In genomic region chr20:44734938-44735337, GRCh38 we compare ENCODE assay signal across 12 cellular contexts. TPM values are rescaled to one million over a fixed set of nuclear protein-coding genes. Genes with fewer than 3 reads are reported as not detected.
DNase-seq lines count a peak whose midpoint lies in the region; FAIRE-seq and TF ChIP-seq lines count a peak whose summit lies in the region.
"Had no signal": no experiment of that assay in that cellular context is flagged by ENCODE, and none has a peak within 500 bp of the region (broad histone marks: within the 10 kb centered on the region; RNA-seq: fewer than 3 reads in every experiment).

No MANE protein-coding gene starts in this region.

- H3K79me2 ChIP-seq in mammary epithelial cell (ENCODE audit: insufficient read depth, low read length), result no peaks in the 10 kb centered on the region

- TF ChIP-seq CTCF in AG09309 (IDR thresholded peaks at IDR 0.05; ENCODE audit: control insufficient read depth, insufficient read depth, low read depth, low read length, missing control alignments) (peak; percentile 32), mammary epithelial cell (conservative IDR thresholded peaks at IDR 0.05 in 1 of 2, IDR thresholded peaks at IDR 0.05 in 1 of 2; ENCODE audit: extremely low read depth in 1 of 2, insufficient read depth in 1 of 2, low read depth in 1 of 2, low read length in 2 of 2) (peak in 1 of 2 donors; percentile 40), prostate gland (IDR thresholded peaks at IDR 0.05) (peak in 1 of 4 experiments; percentile 13)

- intact Hi-C loops in mammary epithelial cell (cut with micrococcal nuclease), result loop anchor here (5.0 to 10.0 kb wide), 4 partner anchors 123 to 520 kb away; partner anchors contain the start of gene OSER1
- intact Hi-C loops in prostate gland (cut with DNase I), result loop anchor here (10.0 kb wide), 1 partner anchor 530 kb away; no protein-coding TSS in a partner anchor

- DNase-seq in AG09309 (ENCODE audit: low read depth) (no peak), HTR-8/SVneo (ENCODE audit: insufficient read length, low spot score) (peak; percentile 92), mammary epithelial cell (peak; percentile 68), kidney tubule cell (ENCODE audit: low spot score) (peak; percentile 68), inferior parietal cortex (ENCODE audit: extremely low spot score) (no peak), caudate nucleus (lab: John Stamatoyannopoulos, UW) (no peak), prostate gland (ENCODE audit: low spot score) (no peak), GM19240 (ENCODE audit: insufficient read length, low spot score) (no peak)
- DNase-seq: activated B cell treated with CpG ODN at 0.5 μM for 24 hours; activated naive CD4-positive, alpha-beta T cell treated with anti-CD3 and anti-CD28 coated beads for 36 hours had no signal

- H3K27ac ChIP-seq in mammary epithelial cell (ENCODE audit: insufficient read depth, low read depth, low read length) (no peak overlapping the region), caudate nucleus (ENCODE audit: low read depth, low read length) (no peak overlapping the region), prostate gland (no peak overlapping the region)
- H3K27ac ChIP-seq: neutrophil had no signal

- no peaks in the 10 kb centered on the region for H3K27me3 ChIP-seq in mammary epithelial cell (ENCODE audit: insufficient read depth, low read length)
- H3K27me3 ChIP-seq in prostate gland (replicated peaks; ENCODE audit: insufficient read depth), result no peaks in the 10 kb centered on the region
- H3K27me3 ChIP-seq: neutrophil had no signal

- CTCF ChIA-PET in mammary epithelial cell (lab: Charles Lee; ENCODE audit: low non-redundant PET), result no interaction called here

- H4K20me1 ChIP-seq in mammary epithelial cell (ENCODE audit: insufficient read depth, low read length), result no peaks in the 10 kb centered on the region

- dilution Hi-C loops in mammary epithelial cell (cut with HindIII; ENCODE audit: low sequenced_read_pairs), result loop anchor here (5.0 kb wide), 2 partner anchors 43 to 127 kb away; no protein-coding TSS in a partner anchor

- no peak overlapping the region for H3K4me3 ChIP-seq in AG09309 (ENCODE audit: control insufficient read depth, low read depth, low read length)
- H3K4me3 ChIP-seq in mammary epithelial cell (replicated peaks in 1 of 3; ENCODE audit: insufficient read depth in 1 of 3, low read depth in 2 of 3, low read length in 3 of 3), result no peak overlapping the region
- H3K4me3 ChIP-seq in prostate gland, result no peak overlapping the region

- in situ Hi-C loops in mammary epithelial cell (cut with MboI; ENCODE audit: low sequenced_read_pairs in 2 of 2), result loop anchor here (5.0 kb wide), 2 partner anchors 48 to 53 kb away; no protein-coding TSS in a partner anchor

- H3K9me3 ChIP-seq in mammary epithelial cell (replicated peaks; ENCODE audit: insufficient read depth, low read length), result no peaks in the 10 kb centered on the region
- H3K9me3 ChIP-seq in prostate gland, result no peaks in the 10 kb centered on the region
- H3K9me3 ChIP-seq: neutrophil had no signal

- no peak overlapping the region for H2AFZ ChIP-seq in mammary epithelial cell (ENCODE audit: low read depth, low read length)

- H3K4me2 ChIP-seq in mammary epithelial cell (ENCODE audit: insufficient read depth, low read depth, low read length), result no peak overlapping the region

- WGBS in mammary epithelial cell (ENCODE audit: low coverage, missing lambda C conversion rate), result 18% methylated on average over 3 of the region's 3 CpGs
- WGBS in prostate gland, result 53% methylated on average over 3 of the region's 3 CpGs

- H3K4me1 ChIP-seq in mammary epithelial cell (ENCODE audit: insufficient read depth, low read length), result peaks cover 18% of the 10 kb centered on the region
- no peaks in the 10 kb centered on the region for H3K4me1 ChIP-seq in prostate gland (replicated peaks)

- no TSS peak for BruUV-seq in mammary epithelial cell (replicated peaks; lab: Mats Ljungman, UMichigan)

- no peak overlapping the region for H3K9ac ChIP-seq in mammary epithelial cell (ENCODE audit: insufficient read depth, low read length)

- no peak for TF ChIP-seq POLR2A in prostate gland (IDR thresholded peaks at IDR 0.05)

- peak; percentile 31 for FAIRE-seq in HTR-8/SVneo (lab: Jason Lieb, UNC)
- FAIRE-seq: D721Med had no signal

- H3K36me3 ChIP-seq in mammary epithelial cell (ENCODE audit: insufficient read depth, low read length) (no peaks in the 10 kb centered on the region), prostate gland (no peaks in the 10 kb centered on the region)
- H3K36me3 ChIP-seq: neutrophil had no signal

RNA-seq across cellular contexts. Expression of gene KCNK15, which starts 10.7 kb away (rescaled TPM):
- total RNA-seq in mammary epithelial cell, result 1 to 10 TPM in 1 of 2 donors, under 1 TPM in 1; 0.31 to 1.0 TPM
- 0.40 TPM for polyA plus RNA-seq in mammary epithelial cell
- polyA minus RNA-seq in mammary epithelial cell, result not detected
- 10 to 100 TPM in 1 of 2 donors, 1 to 10 TPM in 1; 1.5 to 16.1 TPM for total RNA-seq in prostate gland

RNA-seq across cellular contexts. Expression of gene CCN5, which starts 19.8 kb away (rescaled TPM):
- under 1 TPM in 1 of 2 donors, not detected in 1; 0.67 TPM for total RNA-seq in mammary epithelial cell
- not detected for polyA plus RNA-seq in mammary epithelial cell
- not detected for polyA minus RNA-seq in mammary epithelial cell
- total RNA-seq in prostate gland, result 10 to 100 TPM; 62.9 to 64.3 TPM
- total RNA-seq: activated B cell treated with CpG ODN at 0.5 μM for 24 hours; activated naive CD4-positive, alpha-beta T cell treated with anti-CD3 and anti-CD28 coated beads for 36 hours had no signal

Comparison
In these comparisons a context has a peak if more than half of its experiments do, and no peak if none do; other contexts are left out.
1. DNase-seq: peak in HTR-8/SVneo (single experiment), mammary epithelial cell (single experiment) and kidney tubule cell (single experiment); none in AG09309 (single experiment), inferior parietal cortex (single experiment), caudate nucleus (0 of 61), prostate gland (single experiment) and GM19240 (single experiment).
2. RNA of gene CCN5, which starts 19.8 kb away (total RNA-seq): 62.9 to 64.3 TPM in prostate gland; 0.67 TPM in mammary epithelial cell; every median in the first group is over 10 times any median in the second.